20 cellular contexts compared by ENCODE assay signal in the genomic region with DNA sequence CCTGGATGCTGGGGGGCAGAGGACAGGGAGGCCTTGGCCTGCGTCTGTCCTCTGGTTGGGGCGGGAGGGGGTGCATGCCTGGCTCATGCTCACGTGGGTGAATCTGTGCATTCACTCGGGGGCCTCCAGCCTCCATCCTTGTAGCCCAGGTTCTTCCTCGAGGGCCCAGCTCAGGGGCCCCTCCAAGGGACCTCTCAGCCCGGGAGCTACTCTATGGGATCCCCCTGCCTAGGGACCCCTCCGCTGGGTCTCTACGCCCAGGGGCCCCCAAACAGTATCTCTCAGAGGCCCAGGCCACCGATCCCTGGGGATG. TPM values are rescaled to one million over a fixed set of nuclear protein-coding genes. Genes with fewer than 3 reads are reported as not detected.
DNase-seq lines count a peak whose midpoint lies in the region; ATAC-seq, FAIRE-seq and TF ChIP-seq lines count a peak whose summit lies in the region.
"Had no signal": no experiment of that assay in that cellular context is flagged by ENCODE, and none has a peak within 500 bp of the region (broad histone marks: within the 10 kb centered on the region; RNA-seq: fewer than 3 reads in every experiment).

No MANE protein-coding gene starts in this region.

- H3K4me3 Mint-ChIP-seq in GM23338 (peak overlapping the region; percentile 70), astrocyte (ENCODE audit: unreplicated experiment) (no peak overlapping the region)
- H3K4me3 Mint-ChIP-seq: HFFc6 had no signal

- H4K20me1 ChIP-seq in GM23338 (replicated peaks; ENCODE audit: insufficient read depth), result no peaks in the 10 kb centered on the region
- no peaks in the 10 kb centered on the region for H4K20me1 ChIP-seq in astrocyte (ENCODE audit: insufficient read depth, low read length)

- H3K9ac ChIP-seq in astrocyte (ENCODE audit: low read length) (no peak overlapping the region), iPS-18a (ENCODE audit: low read length) (peak overlapping the region; percentile 16), parathyroid adenoma (no peak overlapping the region)

- H3K79me2 ChIP-seq in GM23338 (replicated peaks; ENCODE audit: insufficient read depth) (no peaks in the 10 kb centered on the region), astrocyte (ENCODE audit: insufficient read depth, low read length) (no peaks in the 10 kb centered on the region), parathyroid adenoma (no peaks in the 10 kb centered on the region)

- H3K9me3 ChIP-seq in astrocyte (ENCODE audit: insufficient read depth, low read depth, low read length) (no peaks in the 10 kb centered on the region), iPS-18a (ENCODE audit: control insufficient read depth, low read depth, low read length) (no peaks in the 10 kb centered on the region), parathyroid adenoma (ENCODE audit: control insufficient read depth, low read length) (no peaks in the 10 kb centered on the region)
- H3K9me3 ChIP-seq: heart left ventricle had no signal

- peaks cover 23% of the 10 kb centered on the region for H3K27me3 Mint-ChIP-seq in GM23338 (ENCODE audit: insufficient read depth, low read depth, poor library complexity)
- peaks cover 43% of the 10 kb centered on the region for H3K27me3 Mint-ChIP-seq in astrocyte (ENCODE audit: low read depth, unreplicated experiment)

- no peak for FAIRE-seq in astrocyte (lab: Jason Lieb, UNC)

- H3K36me3 Mint-ChIP-seq in GM23338 (ENCODE audit: low read depth) (no peaks in the 10 kb centered on the region; the same call in 2 of the 3 replicates), astrocyte (ENCODE audit: low read depth, unreplicated experiment) (peaks cover 2% of the 10 kb centered on the region)
- H3K36me3 Mint-ChIP-seq: activated naive CD8-positive, alpha-beta T cell treated with anti-CD3 and anti-CD28 coated beads, Interleukin-2, amount 10 ng/mL, durations not matched to agents 7 days and 5 days had no signal

- ATAC-seq in GM23338 (peak; percentile 48), HG03280 (IDR thresholded peaks at IDR 0.05; ENCODE audit: unreplicated experiment) (no peak)
- ATAC-seq: heart left ventricle had no signal

- peak overlapping the region; percentile 81; the same call in 1 of the 2 replicates for H3K27ac ChIP-seq in GM23338 (ENCODE audit: low read depth)
- no peak overlapping the region for H3K27ac ChIP-seq in astrocyte (ENCODE audit: low read depth, low read length)
- H3K27ac ChIP-seq in iPS-18a (ENCODE audit: low read length), result no peak overlapping the region
- no peak overlapping the region for H3K27ac ChIP-seq in parathyroid adenoma
- H3K27ac ChIP-seq: cardiac muscle cell, heart left ventricle, PC-9 had no signal

- H3K9me3 Mint-ChIP-seq in GM23338 (peaks cover 3% of the 10 kb centered on the region; the same call in 1 of the 3 replicates), astrocyte (ENCODE audit: unreplicated experiment) (no peaks in the 10 kb centered on the region)
- H3K9me3 Mint-ChIP-seq: HFFc6 had no signal

- H3F3A ChIP-seq in GM23338 (replicated peaks; ENCODE audit: low read depth), result peaks cover 14% of the 10 kb centered on the region; the same call in 1 of the 2 replicates

- TF ChIP-seq CTCF in GM23338 (conservative IDR thresholded peaks at IDR 0.05; ENCODE audit: low read depth in 2 of 2) (no peak), astrocyte (IDR thresholded peaks at IDR 0.05; ENCODE audit: insufficient read depth, low read depth, low read length) (no peak), parathyroid adenoma (IDR thresholded peaks at IDR 0.05) (no peak)

- no peaks in the 10 kb centered on the region for H3K9me2 ChIP-seq in GM23338 (ENCODE audit: insufficient read depth)

- no peak for DNase-seq in GM23338 (ENCODE audit: low spot score)
- DNase-seq in astrocyte (ENCODE audit: low read depth), result no peak
- DNase-seq in foreskin melanocyte, result no peak
- DNase-seq in nucleus accumbens (lab: John Stamatoyannopoulos, UW), result no peak
- DNase-seq in NCI-H774 (lab: John Stamatoyannopoulos, UW), result no peak
- DNase-seq: activated CD4-positive, CD25-positive, alpha-beta regulatory T cell; activated CD8-positive, alpha-beta memory T cell treated with anti-CD3 and anti-CD28 coated beads for 24 hours; effector CD4-positive, alpha-beta T cell; heart left ventricle; HFFc6; Karpas-422; midbrain; NCI-H1092; PC-9 had no signal

- H3K4me1 ChIP-seq in GM23338 (ENCODE audit: insufficient read depth), result peaks cover 23% of the 10 kb centered on the region
- H3K4me1 ChIP-seq in astrocyte (ENCODE audit: insufficient read depth, low read length), result no peaks in the 10 kb centered on the region
- peaks cover 3% of the 10 kb centered on the region for H3K4me1 ChIP-seq in iPS-18a (ENCODE audit: control insufficient read depth, low read depth, low read length)
- H3K4me1 ChIP-seq in parathyroid adenoma, result no peaks in the 10 kb centered on the region

- H3K4me2 ChIP-seq in GM23338, result peak overlapping the region; percentile 91
- H3K4me2 ChIP-seq in astrocyte (ENCODE audit: low read length), result peak overlapping the region; percentile 71
- no peak overlapping the region for H3K4me2 ChIP-seq in parathyroid adenoma (ENCODE audit: low read length)
- H3K4me2 ChIP-seq: PC-9 had no signal

- peak overlapping the region; percentile 72 for H3K4me3 ChIP-seq in GM23338
- no peak overlapping the region for H3K4me3 ChIP-seq in astrocyte (ENCODE audit: insufficient read depth, low read depth, low read length)
- peak overlapping the region; percentile 31 for H3K4me3 ChIP-seq in iPS-18a (ENCODE audit: low read length)
- no peak overlapping the region for H3K4me3 ChIP-seq in parathyroid adenoma (ENCODE audit: low read depth, low read length)
- H3K4me3 ChIP-seq: cardiac muscle cell, heart left ventricle, PC-9 had no signal

- H3K4me1 Mint-ChIP-seq in GM23338 (peaks cover 31% of the 10 kb centered on the region), astrocyte (ENCODE audit: low read depth, unreplicated experiment) (peaks cover 4% of the 10 kb centered on the region)

- H3K36me3 ChIP-seq in GM23338 (ENCODE audit: insufficient read depth) (no peaks in the 10 kb centered on the region), astrocyte (ENCODE audit: insufficient read depth, low read length) (no peaks in the 10 kb centered on the region), iPS-18a (ENCODE audit: control insufficient read depth, low read depth, low read length) (no peaks in the 10 kb centered on the region), parathyroid adenoma (ENCODE audit: control insufficient read depth, insufficient read depth, low read length) (no peaks in the 10 kb centered on the region)
- H3K36me3 ChIP-seq: cardiac muscle cell, heart left ventricle had no signal

- peak overlapping the region; percentile 49 for H2AFZ ChIP-seq in GM23338
- H2AFZ ChIP-seq in astrocyte (ENCODE audit: low read depth, low read length), result peak overlapping the region; percentile 23
- H2AFZ ChIP-seq in parathyroid adenoma, result peak overlapping the region; percentile 51
- H2AFZ ChIP-seq: PC-9 had no signal

- H3K27me3 ChIP-seq in GM23338 (ENCODE audit: insufficient read depth), result peaks cover 7% of the 10 kb centered on the region; the same call in 1 of the 2 replicates
- H3K27me3 ChIP-seq in astrocyte (ENCODE audit: insufficient read depth, low read length), result peaks cover 4% of the 10 kb centered on the region
- no peaks in the 10 kb centered on the region for H3K27me3 ChIP-seq in iPS-18a (ENCODE audit: control insufficient read depth, insufficient read depth, low read length)
- no peaks in the 10 kb centered on the region for H3K27me3 ChIP-seq in parathyroid adenoma (ENCODE audit: control insufficient read depth, insufficient read depth, low read length)
- H3K27me3 ChIP-seq: cardiac muscle cell had no signal

- peak overlapping the region; percentile 79; the same call in 1 of the 2 replicates for H3K27ac Mint-ChIP-seq in GM23338
- H3K27ac Mint-ChIP-seq in astrocyte (ENCODE audit: unreplicated experiment), result no peak overlapping the region
- H3K27ac Mint-ChIP-seq: activated naive CD8-positive, alpha-beta T cell treated with anti-CD3 and anti-CD28 coated beads, Interleukin-2, amount 10 ng/mL, durations not matched to agents 7 days and 5 days; HFFc6 had no signal

TF ChIP-seq in GM23338, 12 proteins besides CTCF, POLR2A, EP300 and RAD21:
- TF ChIP-seq NANOG (IDR thresholded peaks at IDR 0.05; ENCODE audit: borderline replicate concordance) (no peak), POLR2AphosphoS5 (IDR thresholded peaks at IDR 0.05; ENCODE audit: low read depth) (peak; percentile 6; the same call in 1 of the 2 replicates)
- TF ChIP-seq, protein P1, sequence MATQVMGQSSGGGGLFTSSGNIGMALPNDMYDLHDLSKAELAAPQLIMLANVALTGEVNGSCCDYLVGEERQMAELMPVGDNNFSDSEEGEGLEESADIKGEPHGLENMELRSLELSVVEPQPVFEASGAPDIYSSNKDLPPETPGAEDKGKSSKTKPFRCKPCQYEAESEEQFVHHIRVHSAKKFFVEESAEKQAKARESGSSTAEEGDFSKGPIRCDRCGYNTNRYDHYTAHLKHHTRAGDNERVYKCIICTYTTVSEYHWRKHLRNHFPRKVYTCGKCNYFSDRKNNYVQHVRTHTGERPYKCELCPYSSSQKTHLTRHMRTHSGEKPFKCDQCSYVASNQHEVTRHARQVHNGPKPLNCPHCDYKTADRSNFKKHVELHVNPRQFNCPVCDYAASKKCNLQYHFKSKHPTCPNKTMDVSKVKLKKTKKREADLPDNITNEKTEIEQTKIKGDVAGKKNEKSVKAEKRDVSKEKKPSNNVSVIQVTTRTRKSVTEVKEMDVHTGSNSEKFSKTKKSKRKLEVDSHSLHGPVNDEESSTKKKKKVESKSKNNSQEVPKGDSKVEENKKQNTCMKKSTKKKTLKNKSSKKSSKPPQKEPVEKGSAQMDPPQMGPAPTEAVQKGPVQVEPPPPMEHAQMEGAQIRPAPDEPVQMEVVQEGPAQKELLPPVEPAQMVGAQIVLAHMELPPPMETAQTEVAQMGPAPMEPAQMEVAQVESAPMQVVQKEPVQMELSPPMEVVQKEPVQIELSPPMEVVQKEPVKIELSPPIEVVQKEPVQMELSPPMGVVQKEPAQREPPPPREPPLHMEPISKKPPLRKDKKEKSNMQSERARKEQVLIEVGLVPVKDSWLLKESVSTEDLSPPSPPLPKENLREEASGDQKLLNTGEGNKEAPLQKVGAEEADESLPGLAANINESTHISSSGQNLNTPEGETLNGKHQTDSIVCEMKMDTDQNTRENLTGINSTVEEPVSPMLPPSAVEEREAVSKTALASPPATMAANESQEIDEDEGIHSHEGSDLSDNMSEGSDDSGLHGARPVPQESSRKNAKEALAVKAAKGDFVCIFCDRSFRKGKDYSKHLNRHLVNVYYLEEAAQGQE (IDR thresholded peaks at IDR 0.05; ENCODE audit: unreplicated experiment), result no peak
TF ChIP-seq in GM23338: peak in this region for 1.

RNA-seq across cellular contexts. Expression of a gene that starts 19.7 kb away (rescaled TPM):
- total RNA-seq in GM23338 (2014; rRNA removed; shearing (Covaris generic)), result 4.9 and 14.4 TPM in 2 replicates
- polyA plus RNA-seq in GM23338 (2016; fragmentation: Nextera tagmentation; extraction: Ambion mirVana), result 4.3 and 6.8 TPM in 2 replicates
- not detected in 2 replicates for total RNA-seq in astrocyte
- total RNA-seq: activated naive CD8-positive, alpha-beta T cell treated with anti-CD3 and anti-CD28 coated beads, Interleukin-2, amount 10 ng/mL, durations not matched to agents 7 days and 5 days; subcutaneous adipose tissue had no signal

RNA-seq across cellular contexts. Expression of a gene that starts 40.3 kb away (rescaled TPM):
- 27.1 and 28.4 TPM in 2 replicates for total RNA-seq in GM23338 (2014; rRNA removed; shearing (Covaris generic))
- 13.5 and 14.1 TPM in 2 replicates for polyA plus RNA-seq in GM23338 (2016; fragmentation: Nextera tagmentation; extraction: Ambion mirVana)
- 0.82 and 1.8 TPM in 2 replicates for total RNA-seq in astrocyte

Comparison
In these comparisons a context has a peak if more than half of its experiments do, and no peak if none do; other contexts are left out.
1. H3K4me3 ChIP-seq: peak in GM23338 (single experiment) and iPS-18a (single experiment); none in astrocyte (single experiment) and parathyroid adenoma (single experiment).
2. Peak in every context shown above with its lines, with median percentiles within 50 percentile points of each other: H2AFZ ChIP-seq.